Comparison of ENCODE assay signal across 1 cellular context in genomic region chr16:84638195-84638806, GRCh38.
A peak's percentile ranks its signal among the peaks of the same experiment; 100 is the strongest.
TF ChIP-seq lines count a peak whose summit lies in the region.

No MANE protein-coding gene starts in this region.

TF ChIP-seq in HepG2, 621 proteins besides CTCF, POLR2A, EP300 and RAD21 (continued from another document):
- TF ChIP-seq ZHX2 (IDR thresholded peaks at IDR 0.05; ENCODE audit: low read depth): no peak
- TF ChIP-seq ZHX2 (CRISPR knock-in tag; IDR thresholded peaks at IDR 0.05; ENCODE audit: borderline replicate concordance): no peak
- 0 out of 2 replicates have a peak, but pooled peaks have one; percentile 21 for TF ChIP-seq PHF8 (CRISPR knock-in tag; IDR thresholded peaks at IDR 0.05)
- TF ChIP-seq NCOA2 (CRISPR knock-in tag; IDR thresholded peaks at IDR 0.05): no peak
- no peak for TF ChIP-seq ZNF615 (CRISPR knock-in tag; IDR thresholded peaks at IDR 0.05; ENCODE audit: borderline replicate concordance)
- no peak for TF ChIP-seq ZC3H4 (CRISPR knock-in tag; IDR thresholded peaks at IDR 0.05; ENCODE audit: borderline replicate concordance)
- 0 out of 2 replicates have a peak, but pooled peaks have one; percentile 43 for TF ChIP-seq GLI4 (CRISPR knock-in tag; IDR thresholded peaks at IDR 0.05; ENCODE audit: borderline replicate concordance)
- TF ChIP-seq ETS1 (CRISPR knock-in tag; IDR thresholded peaks at IDR 0.05): no peak
- no peak for TF ChIP-seq GFI1 (CRISPR knock-in tag; IDR thresholded peaks at IDR 0.05; ENCODE audit: borderline replicate concordance)
- TF ChIP-seq PBX2 (CRISPR knock-in tag; IDR thresholded peaks at IDR 0.05): no peak
- TF ChIP-seq KLF9 (CRISPR knock-in tag; IDR thresholded peaks at IDR 0.05; ENCODE audit: low read depth): no peak
- no peak for TF ChIP-seq KAT7 (CRISPR knock-in tag; IDR thresholded peaks at IDR 0.05; ENCODE audit: borderline replicate concordance)
- no peak for TF ChIP-seq TFDP1 (CRISPR knock-in tag; IDR thresholded peaks at IDR 0.05; ENCODE audit: borderline replicate concordance)
- peak; percentile 58; the same call in 1 of the 2 replicates for TF ChIP-seq ZFP1 (CRISPR knock-in tag; IDR thresholded peaks at IDR 0.05)
- TF ChIP-seq HCFC1 (IDR thresholded peaks at IDR 0.05; ENCODE audit: low read depth, low read length): no peak
- peak; percentile 38; the same call in 1 of the 2 replicates for TF ChIP-seq MYC (CRISPR knock-in tag; IDR thresholded peaks at IDR 0.05; ENCODE audit: borderline replicate concordance)
- TF ChIP-seq ZNF292 (CRISPR knock-in tag; IDR thresholded peaks at IDR 0.05; ENCODE audit: borderline replicate concordance, low read depth): peak; percentile 35; the same call in 1 of the 2 replicates
- no peak for TF ChIP-seq ZC3H13 (CRISPR knock-in tag; IDR thresholded peaks at IDR 0.05)
- no peak for TF ChIP-seq SMAD3 (CRISPR knock-in tag; IDR thresholded peaks at IDR 0.05)
- no peak for TF ChIP-seq GATAD1 (CRISPR knock-in tag; IDR thresholded peaks at IDR 0.05)
- TF ChIP-seq KDM3A (CRISPR knock-in tag; IDR thresholded peaks at IDR 0.05; ENCODE audit: low read depth): 0 out of 2 replicates have a peak, but pooled peaks have one; percentile 16
- TF ChIP-seq ZNF629 (CRISPR knock-in tag; conservative IDR thresholded peaks at IDR 0.05): 0 out of 2 replicates have a peak, but pooled peaks have one; percentile 6
- no peak for TF ChIP-seq ZMYM2 (CRISPR knock-in tag; IDR thresholded peaks at IDR 0.05)
- TF ChIP-seq MAX (IDR thresholded peaks at IDR 0.05): peak; percentile 60; the same call in 1 of the 2 replicates
- no peak for TF ChIP-seq ZNF510 (CRISPR knock-in tag; IDR thresholded peaks at IDR 0.05; ENCODE audit: low read depth)
- TF ChIP-seq ZNF674 (CRISPR knock-in tag; IDR thresholded peaks at IDR 0.05; ENCODE audit: low read depth): no peak
- TF ChIP-seq ZNF263 (CRISPR knock-in tag; IDR thresholded peaks at IDR 0.05): peak; percentile 26; the same call in 1 of the 2 replicates
- peak; percentile 38; the same call in 1 of the 2 replicates for TF ChIP-seq ZNF598 (CRISPR knock-in tag; IDR thresholded peaks at IDR 0.05; ENCODE audit: borderline replicate concordance)
- no peak for TF ChIP-seq ZMYM4 (CRISPR knock-in tag; IDR thresholded peaks at IDR 0.05)
- TF ChIP-seq YEATS4 (CRISPR knock-in tag; IDR thresholded peaks at IDR 0.05; ENCODE audit: borderline replicate concordance): 0 out of 2 replicates have a peak, but pooled peaks have one; percentile 31
- TF ChIP-seq GABPA (IDR thresholded peaks at IDR 0.05; ENCODE audit: low read depth, low read length): no peak
- TF ChIP-seq GABPA (CRISPR knock-in tag; IDR thresholded peaks at IDR 0.05; ENCODE audit: low read depth): no peak
- no peak for TF ChIP-seq FOXO4 (CRISPR knock-in tag; conservative IDR thresholded peaks at IDR 0.05)
- no peak for TF ChIP-seq ZNF512B (CRISPR knock-in tag; IDR thresholded peaks at IDR 0.05; ENCODE audit: borderline replicate concordance)
